ENCODE assay signal across 20 cellular contexts in the genomic region with DNA sequence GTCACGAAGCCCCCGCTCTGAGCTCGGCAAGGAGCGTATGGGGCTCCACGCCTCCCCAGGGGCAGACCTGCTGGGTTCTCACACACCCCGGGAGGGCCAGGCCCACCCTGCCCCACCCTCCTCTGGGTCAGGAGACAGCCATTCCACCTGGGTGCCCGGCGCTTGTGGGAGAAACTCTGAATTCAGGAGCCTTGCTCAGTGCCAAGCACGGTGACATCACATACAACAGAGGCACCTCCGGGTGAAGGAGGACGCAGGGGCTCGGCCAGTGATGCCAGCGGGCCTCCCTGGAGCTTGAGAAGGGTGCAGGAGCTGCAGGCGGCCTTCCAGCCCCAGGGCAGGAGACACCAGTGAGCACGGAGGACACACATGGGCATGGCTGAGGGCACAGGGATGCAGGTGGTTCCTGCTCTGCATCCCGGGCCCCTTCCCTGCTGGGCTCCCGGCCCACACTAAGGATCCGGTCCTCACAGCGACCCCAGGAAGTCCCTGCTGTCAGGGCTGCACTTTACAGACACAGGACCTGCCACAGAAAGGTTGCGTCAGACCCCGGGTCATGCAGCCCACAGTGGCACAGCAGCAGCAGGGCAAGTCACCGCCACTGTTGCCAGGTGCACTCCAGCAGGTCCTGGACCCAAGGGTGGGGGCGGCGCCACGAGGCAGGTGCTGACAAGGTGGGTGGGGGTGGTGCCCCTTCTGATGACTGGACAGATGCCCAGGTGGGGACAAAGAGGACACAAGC.
"Had no signal": no experiment of that assay in that cellular context is flagged by ENCODE, and none has a peak within 500 bp of the region (broad histone marks: within the 10 kb centered on the region; RNA-seq: fewer than 3 reads in every experiment).

No MANE protein-coding gene starts in this region.

- H3K9ac ChIP-seq: neural progenitor cell had no signal

- H3K27ac ChIP-seq: coronary artery, esophagus squamous epithelium, gastrocnemius medialis, neural progenitor cell, thoracic aorta had no signal

- DNase-seq: activated CD4-positive, alpha-beta memory T cell treated with anti-CD3 and anti-CD28 coated beads, Interleukin-2, amount 10 ng/mL, durations not matched to agents 7 days and 5 days; activated CD4-positive, alpha-beta T cell treated with anti-CD3 and anti-CD28 coated beads, Interleukin-2, amount 10 ng/mL, durations not matched to agents 24 days and 14 days; activated effector memory CD4-positive, alpha-beta T cell treated with anti-CD3 and anti-CD28 coated beads, Interleukin-2, amount 50 U/mL, for 16 hours; activated naive CD4-positive, alpha-beta T cell treated with anti-CD3 and anti-CD28 coated beads, Interleukin-2, amount 50 U/mL, for 16 hours; activated naive CD8-positive, alpha-beta T cell treated with anti-CD3 and anti-CD28 coated beads, Interleukin-2, amount 50 U/mL, for 24 hours; activated T-cell treated with anti-CD3 and anti-CD28 coated beads for 4 hours; cerebellar nuclear complex; esophagus squamous epithelium; gastrocnemius medialis; hippocampal formation; left ventricle myocardium superior; mammary epithelial cell; naive thymus-derived CD8-positive, alpha-beta T cell; retina; stimulated activated CD4-positive, alpha-beta T cell treated with anti-CD3 and anti-CD28 coated beads, Interleukin-4, amount 100 ng/mL, for 24 hours; stimulated activated naive CD4-positive, alpha-beta T cell treated with Interleukin-2 at 50 U/mL for 16 hours had no signal

- H3K9me3 ChIP-seq: esophagus squamous epithelium, gastrocnemius medialis, thoracic aorta had no signal

- H3K4me1 ChIP-seq: neural progenitor cell had no signal

- H3K4me2 ChIP-seq: neural progenitor cell had no signal

- H3K36me3 ChIP-seq: gastrocnemius medialis, neural progenitor cell, thoracic aorta had no signal

- ATAC-seq: activated CD4-positive, CD25-positive, alpha-beta regulatory T cell treated with anti-CD3 and anti-CD28 coated beads, Interleukin-2, amount 50 U/mL, for 24 hours; activated naive CD8-positive, alpha-beta T cell treated with anti-CD3 and anti-CD28 coated beads, Interleukin-2, amount 50 U/mL, for 24 hours; gastrocnemius medialis; left ventricle myocardium superior; naive thymus-derived CD8-positive, alpha-beta T cell had no signal

- H2AFZ ChIP-seq: neural progenitor cell had no signal

- H3K27me3 ChIP-seq: esophagus squamous epithelium, gastrocnemius medialis, neural progenitor cell had no signal

- H3K4me3 ChIP-seq: coronary artery, esophagus squamous epithelium, gastrocnemius medialis, neural progenitor cell, thoracic aorta had no signal
